In genomic region chr2:168042127-168042824, GRCh38 we compare ENCODE assay signal across 8 cellular contexts.
DNase-seq lines count a peak whose midpoint lies in the region; ATAC-seq, FAIRE-seq and TF ChIP-seq lines count a peak whose summit lies in the region.
"Not testable (repeated sequence)": the region's sequence is repeated elsewhere in the genome, so short reads cannot be mapped to it uniquely, and the experiment has no call there.

No MANE protein-coding gene starts in this region.

- intact Hi-C loops in activated T-helper 2 cell treated with anti-CD3 and anti-CD28 coated beads, Interferon-gamma antibody, Interleukin-2, Interleukin-4, amounts not matched to agents 10 μg/mL and 5 μg/mL and 100 μg/mL, durations not matched to agents 14 hours and 24 hours and 36 hours (cut with micrococcal nuclease), result loop anchor here (1.0 kb wide), 1 partner anchor 40 kb away; no protein-coding TSS in a partner anchor

- H3K27ac Mint-ChIP-seq in activated T-helper 2 cell treated with anti-CD3 and anti-CD28 coated beads, Interferon-gamma antibody, Interleukin-2, Interleukin-4, amounts not matched to agents 10 μg/mL and 5 μg/mL and 100 μg/mL, durations not matched to agents 14 hours and 24 hours and 36 hours, result peak overlapping the region; percentile 8

- peak; percentile 32 for FAIRE-seq in D721Med (lab: Jason Lieb, UNC)

- H3K4me1 Mint-ChIP-seq in activated T-helper 2 cell treated with anti-CD3 and anti-CD28 coated beads, Interferon-gamma antibody, Interleukin-2, Interleukin-4, amounts not matched to agents 10 μg/mL and 5 μg/mL and 100 μg/mL, durations not matched to agents 14 hours and 24 hours and 36 hours (ENCODE audit: low read depth), result peaks cover 48% of the 10 kb centered on the region

- not testable (repeated sequence) for H3K9me3 Mint-ChIP-seq in activated T-helper 2 cell treated with anti-CD3 and anti-CD28 coated beads, Interferon-gamma antibody, Interleukin-2, Interleukin-4, amounts not matched to agents 10 μg/mL and 5 μg/mL and 100 μg/mL, durations not matched to agents 14 hours and 24 hours and 36 hours

- ATAC-seq in GM18861 (IDR thresholded peaks at IDR 0.05; ENCODE audit: unreplicated experiment), result peak; percentile 97
- ATAC-seq in GM19452 (IDR thresholded peaks at IDR 0.05; ENCODE audit: unreplicated experiment), result peak; percentile 98
- peak; percentile 94 for ATAC-seq in GM21786 (IDR thresholded peaks at IDR 0.05; ENCODE audit: unreplicated experiment)
- ATAC-seq in HG03025 (IDR thresholded peaks at IDR 0.05; ENCODE audit: low FRiP score, unreplicated experiment), result peak; percentile 82
- peak; percentile 95 for ATAC-seq in HG03442 (IDR thresholded peaks at IDR 0.05; ENCODE audit: unreplicated experiment)

- not testable (repeated sequence) for TF ChIP-seq CTCF in D721Med (IDR thresholded peaks at IDR 0.05; ENCODE audit: insufficient read depth, missing control alignments)

- not testable (repeated sequence) for H3K4me3 Mint-ChIP-seq in activated T-helper 2 cell treated with anti-CD3 and anti-CD28 coated beads, Interferon-gamma antibody, Interleukin-2, Interleukin-4, amounts not matched to agents 10 μg/mL and 5 μg/mL and 100 μg/mL, durations not matched to agents 14 hours and 24 hours and 36 hours (ENCODE audit: low read depth)

- DNase-seq in D721Med (ENCODE audit: insufficient read length, low spot score); activated T-helper 2 cell treated with anti-CD3 and anti-CD28 coated beads, Interferon-gamma antibody, Interleukin-2, Interleukin-4, amounts not matched to agents 10 μg/mL and 5 μg/mL and 100 μg/mL, durations not matched to agents 14 hours and 24 hours and 36 hours (ENCODE audit: low spot score): not testable (repeated sequence)
- DNase-seq in NOMO-1 (lab: John Stamatoyannopoulos, UW; ENCODE audit: unreplicated experiment in 2 of 2), result peak; percentile 36 to 87

- H3K27me3 Mint-ChIP-seq in activated T-helper 2 cell treated with anti-CD3 and anti-CD28 coated beads, Interferon-gamma antibody, Interleukin-2, Interleukin-4, amounts not matched to agents 10 μg/mL and 5 μg/mL and 100 μg/mL, durations not matched to agents 14 hours and 24 hours and 36 hours (ENCODE audit: low read depth), result not testable (repeated sequence)

- peaks cover 42% of the 10 kb centered on the region for H3K36me3 Mint-ChIP-seq in activated T-helper 2 cell treated with anti-CD3 and anti-CD28 coated beads, Interferon-gamma antibody, Interleukin-2, Interleukin-4, amounts not matched to agents 10 μg/mL and 5 μg/mL and 100 μg/mL, durations not matched to agents 14 hours and 24 hours and 36 hours (ENCODE audit: low read depth)
